1 cellular context compared by ENCODE assay signal in genomic region chr15:38073278-38073930, GRCh38.
A peak's percentile ranks its signal among the peaks of the same experiment; 100 is the strongest.
TF ChIP-seq lines count a peak whose summit lies in the region.

No MANE protein-coding gene starts in this region.

TF ChIP-seq in HepG2, 621 proteins besides CTCF, POLR2A, EP300 and RAD21 (continued from another document):
- TF ChIP-seq RERE (CRISPR knock-in tag; IDR thresholded peaks at IDR 0.05; ENCODE audit: low read depth) (no peak), MAZ (IDR thresholded peaks at IDR 0.05; ENCODE audit: borderline replicate concordance, low read depth, low read length) (no peak), MAZ (CRISPR knock-in tag; IDR thresholded peaks at IDR 0.05; ENCODE audit: low read depth) (no peak), CREB1 (IDR thresholded peaks at IDR 0.05) (no peak), CREB1 (CRISPR knock-in tag; IDR thresholded peaks at IDR 0.05) (0 out of 2 replicates have a peak, but pooled peaks have one; percentile 21), POGZ (CRISPR knock-in tag; IDR thresholded peaks at IDR 0.05) (peak; percentile 3; the same call in 1 of the 2 replicates), ZNF550 (CRISPR knock-in tag; IDR thresholded peaks at IDR 0.05; ENCODE audit: borderline replicate concordance) (no peak), PRDM10 (CRISPR knock-in tag; IDR thresholded peaks at IDR 0.05; ENCODE audit: low read depth) (peak; percentile 98; the same call in 1 of the 2 replicates), ESRRA (CRISPR knock-in tag; IDR thresholded peaks at IDR 0.05; ENCODE audit: low read depth) (0 out of 2 replicates have a peak, but pooled peaks have one; percentile 36), ZNF788 (CRISPR knock-in tag; IDR thresholded peaks at IDR 0.05; ENCODE audit: borderline replicate concordance) (no peak), TARDBP (CRISPR knock-in tag; IDR thresholded peaks at IDR 0.05) (no peak), POLR2G (IDR thresholded peaks at IDR 0.05; ENCODE audit: low read depth, low read length) (peak; percentile 67), KMT2B (CRISPR knock-in tag; IDR thresholded peaks at IDR 0.05) (0 out of 2 replicates have a peak, but pooled peaks have one; percentile 6), GMEB1 (CRISPR knock-in tag; IDR thresholded peaks at IDR 0.05; ENCODE audit: borderline replicate concordance) (0 out of 2 replicates have a peak, but pooled peaks have one; percentile 2), ZFP37 (CRISPR knock-in tag; IDR thresholded peaks at IDR 0.05; ENCODE audit: borderline replicate concordance) (no peak), KIAA2018 (CRISPR knock-in tag; IDR thresholded peaks at IDR 0.05; ENCODE audit: borderline replicate concordance) (no peak), BHLHE40 (IDR thresholded peaks at IDR 0.05; ENCODE audit: low read length) (0 out of 2 replicates have a peak, but pooled peaks have one; percentile 37), AGO2 (optimal IDR thresholded peaks at IDR 0.05; ENCODE audit: low read depth, low read length) (no peak), POLR2AphosphoS5 (IDR thresholded peaks at IDR 0.05; ENCODE audit: low read depth, low read length) (peak; percentile 60; the same call in 1 of the 2 replicates)
